In genomic region chr1:162144853-162145252, GRCh38 we compare ENCODE assay signal across 20 cellular contexts.
A peak's percentile ranks its signal among the peaks of the same experiment; 100 is the strongest.
DNase-seq lines count a peak whose midpoint lies in the region; ATAC-seq, FAIRE-seq and TF ChIP-seq lines count a peak whose summit lies in the region.
"Had no signal": no experiment of that assay in that cellular context is flagged by ENCODE, and none has a peak within 500 bp of the region (broad histone marks: within the 10 kb centered on the region; RNA-seq: fewer than 3 reads in every experiment).

No MANE protein-coding gene starts in this region.

- H2AFZ ChIP-seq in GM23338 = no peak overlapping the region

- H3K27ac ChIP-seq in GM23338 (ENCODE audit: low read depth) (peak overlapping the region; percentile 39; the same call in 1 of the 2 replicates), SK-N-MC (peak overlapping the region; percentile 57), foreskin keratinocyte (no peak overlapping the region)
- H3K27ac ChIP-seq: brain microvascular endothelial cell, esophagus squamous epithelium had no signal

- no peak overlapping the region for H3K4me3 Mint-ChIP-seq in GM23338
- H3K4me3 Mint-ChIP-seq: activated CD4-positive, alpha-beta memory T cell treated with anti-CD3 and anti-CD28 coated beads for 36 hours; activated T-cell treated with anti-CD3 and anti-CD28 coated beads, Interleukin-2, amount 50 U/mL, for 4 hours; dendritic cell treated with granulocyte-macrophage colony-stimulating factor and Interleukin-4, amounts not matched to agents 40 ng/mL and 50 ng/mL, for 4 days; mesothelial cell of epicardium had no signal

- H3K4me3 ChIP-seq in GM23338 = peak overlapping the region; percentile 4; the same call in 1 of the 2 replicates
- peak overlapping the region; percentile 60 for H3K4me3 ChIP-seq in SK-N-MC
- H3K4me3 ChIP-seq: esophagus squamous epithelium, GM12878, HAP-1 had no signal

- no peak overlapping the region for H3K27ac Mint-ChIP-seq in GM23338
- H3K27ac Mint-ChIP-seq: activated CD4-positive, alpha-beta memory T cell treated with anti-CD3 and anti-CD28 coated beads for 36 hours; activated naive CD4-positive, alpha-beta T cell treated with anti-CD3 and anti-CD28 coated beads, Interleukin-2, amount 50 U/mL, for 72 hours; dendritic cell treated with granulocyte-macrophage colony-stimulating factor and Interleukin-4, amounts not matched to agents 40 ng/mL and 50 ng/mL, for 4 days; mesothelial cell of epicardium had no signal

- no peak for TF ChIP-seq CTCF in GM23338 (conservative IDR thresholded peaks at IDR 0.05; ENCODE audit: low read depth in 2 of 2)
- no peak for TF ChIP-seq CTCF in foreskin keratinocyte (conservative IDR thresholded peaks at IDR 0.05)
- TF ChIP-seq CTCF in D721Med (IDR thresholded peaks at IDR 0.05; ENCODE audit: insufficient read depth, missing control alignments) = no peak

- no peak overlapping the region for H3K9ac ChIP-seq in SK-N-MC (ENCODE audit: insufficient read length)

- peaks cover 47% of the 10 kb centered on the region for H3K79me2 ChIP-seq in GM23338 (replicated peaks; ENCODE audit: insufficient read depth)

- FAIRE-seq in D721Med (lab: Jason Lieb, UNC) = no peak
- FAIRE-seq: GM12878 had no signal

- 0 out of 2 replicates have a peak, but pooled peaks cover 2% of the 10 kb centered on the region for H4K20me1 ChIP-seq in GM23338 (replicated peaks; ENCODE audit: insufficient read depth)

- H3K27me3 ChIP-seq in GM23338 (ENCODE audit: insufficient read depth) (0 out of 2 replicates have a peak, but pooled peaks cover 6% of the 10 kb centered on the region), foreskin keratinocyte (no peaks in the 10 kb centered on the region)
- H3K27me3 ChIP-seq: brain microvascular endothelial cell, esophagus squamous epithelium had no signal

- peaks cover 49% of the 10 kb centered on the region for H3K4me1 ChIP-seq in GM23338 (ENCODE audit: insufficient read depth)
- peaks cover 10% of the 10 kb centered on the region for H3K4me1 ChIP-seq in foreskin keratinocyte
- H3K4me1 ChIP-seq: HAP-1 had no signal

- peak; percentile 68 for DNase-seq in GM23338 (ENCODE audit: low spot score)
- DNase-seq in NCI-H146 treated with DMSO at 0.1 percent for 48 hours (lab: John Stamatoyannopoulos, UW; ENCODE audit: unreplicated experiment) = peak; percentile 80
- DNase-seq in SK-N-MC (ENCODE audit: low read depth, low spot score) = no peak
- DNase-seq in left lobe of liver (ENCODE audit: low spot score) = no peak
- DNase-seq in foreskin keratinocyte = no peak
- no peak for DNase-seq in D721Med (ENCODE audit: insufficient read length, low spot score)
- DNase-seq in NCI-H2171 (lab: John Stamatoyannopoulos, UW) = no peak
- no peak for DNase-seq in stimulated activated CD4-positive, alpha-beta T cell treated with anti-CD3 and anti-CD28 coated beads, Interleukin-2, amount 100 ng/mL, for 24 hours
- DNase-seq: activated CD4-positive, alpha-beta memory T cell treated with anti-CD3 and anti-CD28 coated beads for 36 hours; activated T-cell treated with anti-CD3 and anti-CD28 coated beads, Interleukin-2, amount 50 U/mL, for 4 hours; brain microvascular endothelial cell; esophagus squamous epithelium; kidney glomerular epithelial cell; stimulated activated CD4-positive, alpha-beta T cell treated with anti-CD3 and anti-CD28 coated beads, Interleukin-2, amount 100 ng/mL, for 48 hours; stimulated activated CD8-positive, alpha-beta memory T cell treated with anti-CD3 and anti-CD28 coated beads, Interleukin-4, amount 100 ng/mL, for 48 hours had no signal

- no peaks in the 10 kb centered on the region for H3K9me3 ChIP-seq in SK-N-MC (ENCODE audit: low read depth, low read length)
- H3K9me3 ChIP-seq: esophagus squamous epithelium, HAP-1 had no signal

- H3F3A ChIP-seq in GM23338 (replicated peaks; ENCODE audit: low read depth) = 0 out of 2 replicates have a peak, but pooled peaks cover 5% of the 10 kb centered on the region

- H3K4me2 ChIP-seq in GM23338 = peak overlapping the region; percentile 79

- peaks cover 39% of the 10 kb centered on the region for H3K4me1 Mint-ChIP-seq in GM23338

- H3K27me3 Mint-ChIP-seq in GM23338 (ENCODE audit: insufficient read depth, low read depth, poor library complexity) = peaks cover 5% of the 10 kb centered on the region

- peaks cover 4% of the 10 kb centered on the region; the same call in 1 of the 3 replicates for H3K36me3 Mint-ChIP-seq in GM23338 (ENCODE audit: low read depth)
- H3K36me3 Mint-ChIP-seq: activated CD4-positive, alpha-beta memory T cell treated with anti-CD3 and anti-CD28 coated beads for 36 hours; activated naive CD4-positive, alpha-beta T cell treated with anti-CD3 and anti-CD28 coated beads, Interleukin-2, amount 50 U/mL, for 72 hours; mesothelial cell of epicardium had no signal

- no peaks in the 10 kb centered on the region for H3K9me2 ChIP-seq in GM23338 (ENCODE audit: insufficient read depth)

- H3K9me3 Mint-ChIP-seq in GM23338 = no peaks in the 10 kb centered on the region
- H3K9me3 Mint-ChIP-seq: activated CD4-positive, alpha-beta memory T cell treated with anti-CD3 and anti-CD28 coated beads for 36 hours; activated naive CD4-positive, alpha-beta T cell treated with anti-CD3 and anti-CD28 coated beads, Interleukin-2, amount 50 U/mL, for 72 hours; activated T-cell treated with anti-CD3 and anti-CD28 coated beads, Interleukin-2, amount 50 U/mL, for 4 hours; dendritic cell treated with granulocyte-macrophage colony-stimulating factor and Interleukin-4, amounts not matched to agents 40 ng/mL and 50 ng/mL, for 4 days had no signal

- ATAC-seq in GM23338 = peak; percentile 20
- ATAC-seq in left lobe of liver = peak; percentile 72
- ATAC-seq in foreskin keratinocyte = no peak
- ATAC-seq: activated naive CD4-positive, alpha-beta T cell treated with anti-CD3 and anti-CD28 coated beads, Interleukin-2, amount 50 U/mL, for 72 hours; activated T-cell treated with anti-CD3 and anti-CD28 coated beads, Interleukin-2, amount 50 U/mL, for 4 hours; GM12878 had no signal

- H3K36me3 ChIP-seq in GM23338 (ENCODE audit: insufficient read depth) (no peaks in the 10 kb centered on the region), SK-N-MC (ENCODE audit: insufficient read depth, low read length) (no peaks in the 10 kb centered on the region)
- H3K36me3 ChIP-seq: brain microvascular endothelial cell, esophagus squamous epithelium, HAP-1 had no signal

TF ChIP-seq in GM23338, 12 proteins besides CTCF, POLR2A, EP300 and RAD21 (continues in another document):
- TF ChIP-seq ZNF114 (CRISPR knock-in tag; IDR thresholded peaks at IDR 0.05) (no peak), ZNF462 (CRISPR knock-in tag; IDR thresholded peaks at IDR 0.05) (peak; percentile 72), JUNB (IDR thresholded peaks at IDR 0.05; ENCODE audit: unreplicated experiment) (no peak), CREB1 (CRISPR knock-in tag; IDR thresholded peaks at IDR 0.05; ENCODE audit: low read depth) (no peak)

Comparison
In these comparisons a context has a peak if more than half of its experiments do, and no peak if none do; other contexts are left out.
1. DNase-seq: peak in GM23338 (single experiment) and NCI-H146 treated with DMSO at 0.1 percent for 48 hours (single experiment); none in SK-N-MC (single experiment), left lobe of liver (single experiment), foreskin keratinocyte (0 of 2), D721Med (single experiment), NCI-H2171 (single experiment) and stimulated activated CD4-positive, alpha-beta T cell treated with anti-CD3 and anti-CD28 coated beads, Interleukin-2, amount 100 ng/mL, for 24 hours (0 of 2).